In the genomic region with DNA sequence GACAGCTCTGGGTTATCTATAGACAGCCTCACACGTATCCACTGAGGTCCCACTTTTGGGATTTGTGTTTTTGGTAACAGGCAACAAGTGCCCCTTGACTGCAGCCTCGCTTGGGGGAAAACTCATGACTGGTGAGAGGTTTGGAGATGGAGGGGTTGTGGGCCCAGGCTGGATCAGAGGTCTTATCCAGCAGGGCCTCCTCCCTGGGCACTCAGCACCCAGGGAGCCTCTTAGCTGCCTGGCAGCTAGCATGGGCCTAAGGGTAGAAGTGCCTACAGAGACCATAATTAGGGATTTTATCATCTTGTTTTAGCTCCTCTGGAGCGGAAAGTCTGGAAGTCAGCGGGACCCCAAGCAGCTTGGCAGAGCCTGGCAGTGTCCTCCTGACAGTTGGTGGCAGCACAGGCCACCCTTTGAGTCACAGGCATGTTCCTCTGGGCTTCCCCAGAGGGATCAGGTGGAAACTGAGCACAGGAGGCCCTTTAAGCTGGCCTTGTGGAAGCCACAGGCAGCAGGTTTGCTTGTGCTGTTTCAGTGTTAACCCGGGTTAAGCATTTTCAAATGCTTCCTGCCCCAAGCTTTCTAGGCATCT, we compare ENCODE assay signal across 8 cellular contexts.
DNase-seq lines count a peak whose midpoint lies in the region; ATAC-seq and TF ChIP-seq lines count a peak whose summit lies in the region.

No MANE protein-coding gene starts in this region.

- no peak overlapping the region for H2BK15ac ChIP-seq in mesenchymal stem cell (ENCODE audit: low read depth, poor library complexity, severe bottlenecking)

- H4K8ac ChIP-seq in mesenchymal stem cell (ENCODE audit: low read length) = no peak overlapping the region

- no peak overlapping the region for H2AFZ ChIP-seq in mesenchymal stem cell (ENCODE audit: low read depth, low read length)

- in situ Hi-C loops in brain microvascular endothelial cell (cut with HindIII; ENCODE audit: low pct_ligation_motif_present, low sequenced_read_pairs) = no loop called here

- DNase-seq in AG04450 (ENCODE audit: low read depth, low spot score) (no peak), NCI-H2029 (lab: John Stamatoyannopoulos, UW) (peak; percentile 25), brain microvascular endothelial cell (peak; percentile 12), mesenchymal stem cell (peak; percentile 29), SIG-M5 treated with dmso at 0.1 percent for 504 hours (lab: John Stamatoyannopoulos, UW; ENCODE audit: unreplicated experiment) (no peak), MV-4-11 (lab: John Stamatoyannopoulos, UW) (no peak)

- TF ChIP-seq CTCF in AG04450 (IDR thresholded peaks at IDR 0.05; ENCODE audit: low read depth, low read length) (peak; percentile 57), brain microvascular endothelial cell (IDR thresholded peaks at IDR 0.05; ENCODE audit: low read depth, low read length, missing control alignments) (peak; percentile 65)

- H3K79me1 ChIP-seq in mesenchymal stem cell (replicated peaks; ENCODE audit: low read length, poor library complexity, severe bottlenecking) = no peaks in the 10 kb centered on the region

- H3K18ac ChIP-seq in mesenchymal stem cell (ENCODE audit: low read depth in 1 of 2, low read length in 2 of 2) = no peak overlapping the region

- CTCF ChIA-PET in AG04450 (lab: Charles Lee) = interaction anchor here (0.7 to 2.2 kb wide), 11 partner anchors 22 to 252 kb away, joined by 3 to 9 read pairs (median 4); no protein-coding TSS in a partner anchor

- H3K4ac ChIP-seq in mesenchymal stem cell (ENCODE audit: low read depth in 1 of 2, low read length in 2 of 2) = no peak overlapping the region

- H3K9me3 ChIP-seq in AG04450 (ENCODE audit: control insufficient read depth, insufficient read depth, low read length) = no peaks in the 10 kb centered on the region
- no peaks in the 10 kb centered on the region for H3K9me3 ChIP-seq in mesenchymal stem cell (ENCODE audit: control insufficient read depth, low read length)

- H4K91ac ChIP-seq in mesenchymal stem cell (ENCODE audit: low read length) = no peak overlapping the region

- H3K4me3 ChIP-seq in AG04450 (ENCODE audit: low read depth, low read length) = no peak overlapping the region
- no peak overlapping the region for H3K4me3 ChIP-seq in brain microvascular endothelial cell (ENCODE audit: low read depth, low read length)
- no peak overlapping the region for H3K4me3 ChIP-seq in mesenchymal stem cell (ENCODE audit: insufficient read depth in 1 of 2, low read depth in 1 of 2, low read length in 2 of 2)

- H2BK12ac ChIP-seq in mesenchymal stem cell (ENCODE audit: low read length in 2 of 2) = no peak overlapping the region

- H3K14ac ChIP-seq in mesenchymal stem cell (ENCODE audit: low read length in 2 of 2) = no peak overlapping the region

- no peak overlapping the region for H3K23ac ChIP-seq in mesenchymal stem cell (ENCODE audit: low read length in 2 of 2)

- ATAC-seq in GM18502 (IDR thresholded peaks at IDR 0.05; ENCODE audit: poor library complexity, unreplicated experiment) = peak; percentile 86
- peak; percentile 81 for ATAC-seq in HG02798 (IDR thresholded peaks at IDR 0.05; ENCODE audit: poor library complexity, unreplicated experiment)

- no peak overlapping the region for H2AK5ac ChIP-seq in mesenchymal stem cell (ENCODE audit: low read length, severe bottlenecking)

- H3K36me3 ChIP-seq in brain microvascular endothelial cell (replicated peaks) (no peaks in the 10 kb centered on the region), mesenchymal stem cell (ENCODE audit: control insufficient read depth in 1 of 2, insufficient read depth in 2 of 2, low read depth in 1 of 2, low read length in 2 of 2) (no peaks in the 10 kb centered on the region)

- no peak overlapping the region for H3K4me2 ChIP-seq in mesenchymal stem cell (ENCODE audit: low read length, poor library complexity, severe bottlenecking)

- H2BK120ac ChIP-seq in mesenchymal stem cell (ENCODE audit: low read depth, low read length) = no peak overlapping the region

- H3K27me3 ChIP-seq in AG04450 (ENCODE audit: control insufficient read depth, insufficient read depth, low read length) (peaks cover 2% of the 10 kb centered on the region), brain microvascular endothelial cell (replicated peaks) (no peaks in the 10 kb centered on the region), mesenchymal stem cell (ENCODE audit: control insufficient read depth in 1 of 2, insufficient read depth in 1 of 2, low read length in 2 of 2) (no peaks in the 10 kb centered on the region)

- POLR2A ChIA-PET in AG04450 (lab: Yijun Ruan, JAX) = no interaction called here

- no peak overlapping the region for H2BK5ac ChIP-seq in mesenchymal stem cell (ENCODE audit: low read depth, low read length, poor library complexity, severe bottlenecking)

- H3K4me1 ChIP-seq in mesenchymal stem cell (ENCODE audit: control insufficient read depth, insufficient read depth, low read depth, low read length) = no peaks in the 10 kb centered on the region

- WGBS in mesenchymal stem cell = 65% methylated on average over 5 of the region's 5 CpGs

- no peak overlapping the region for H3K9ac ChIP-seq in mesenchymal stem cell (ENCODE audit: low read length)

- H3K27ac ChIP-seq in AG04450 (ENCODE audit: low read depth, low read length) (no peak overlapping the region), brain microvascular endothelial cell (no peak overlapping the region), mesenchymal stem cell (ENCODE audit: low read length, poor library complexity, severe bottlenecking) (no peak overlapping the region)

Comparison
In these comparisons a context has a peak if more than half of its experiments do, and no peak if none do; other contexts are left out.
1. DNase-seq: peak in NCI-H2029 (single experiment), brain microvascular endothelial cell (single experiment) and mesenchymal stem cell (single experiment); none in AG04450 (single experiment), SIG-M5 treated with dmso at 0.1 percent for 504 hours (single experiment) and MV-4-11 (single experiment).